ENCODE assay signal across 27 cellular contexts in the genomic region with DNA sequence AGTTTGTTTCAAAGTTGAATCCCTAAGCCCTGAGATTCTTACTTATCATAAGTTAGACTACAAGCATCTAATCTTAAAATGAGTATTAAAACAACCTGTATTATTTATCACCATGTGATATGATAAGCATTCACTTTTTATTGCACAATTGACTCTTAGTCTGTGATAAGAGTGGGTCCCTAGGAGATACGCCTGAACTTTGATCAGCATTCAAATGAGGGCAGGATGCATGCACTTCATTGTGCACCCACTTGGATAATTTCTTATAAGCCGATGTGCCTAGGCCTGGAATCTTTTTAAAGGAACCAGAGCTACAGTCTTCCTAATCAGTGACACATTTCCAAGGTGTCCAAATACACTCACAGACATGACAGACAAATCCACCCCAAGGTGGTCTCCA.
"Had no signal": no experiment of that assay in that cellular context is flagged by ENCODE, and none has a peak within 500 bp of the region (broad histone marks: within the 10 kb centered on the region; RNA-seq: fewer than 3 reads in every experiment).

No MANE protein-coding gene starts in this region.

- DNase-seq: activated CD4-positive, alpha-beta memory T cell treated with anti-CD3 and anti-CD28 coated beads for 36 hours; activated CD4-positive, alpha-beta T cell treated with anti-CD3 and anti-CD28 coated beads for 36 hours; activated CD4-positive, alpha-beta T cell treated with anti-CD3 and anti-CD28 coated beads, Interleukin-2, amount 10 ng/mL, durations not matched to agents 24 days and 14 days; activated CD4-positive, CD25-positive, alpha-beta regulatory T cell; activated CD4-positive, CD25-positive, alpha-beta regulatory T cell treated with anti-CD3 and anti-CD28 coated beads, Interleukin-2, amount 50 U/mL, for 72 hours; activated CD8-positive, alpha-beta memory T cell treated with anti-CD3 and anti-CD28 coated beads, Interleukin-2, amount 10 ng/mL, durations not matched to agents 7 days and 5 days; activated CD8-positive, alpha-beta memory T cell treated with anti-CD3 and anti-CD28 coated beads, Interleukin-2, amount 50 U/mL, for 4 hours; activated CD8-positive, alpha-beta T cell treated with anti-CD3 and anti-CD28 coated beads, Interleukin-2, amount 10 ng/mL, durations not matched to agents 7 days and 5 days; activated effector memory CD4-positive, alpha-beta T cell treated with anti-CD3 and anti-CD28 coated beads, Interleukin-2, amount 50 U/mL, for 16 hours; activated naive CD4-positive, alpha-beta T cell treated with anti-CD3 and anti-CD28 coated beads, Interleukin-2, amount 10 ng/mL, durations not matched to agents 7 days and 5 days; activated naive CD8-positive, alpha-beta T cell treated with anti-CD3 and anti-CD28 coated beads, Interleukin-2, amount 10 ng/mL, durations not matched to agents 7 days and 5 days; activated T-cell treated with anti-CD3 and anti-CD28 coated beads, Interleukin-2, amount 50 U/mL, for 1 hour; activated T-cell treated with anti-CD3 and anti-CD28 coated beads, Interleukin-2, amount 50 U/mL, for 48 hours; central memory CD4-positive, alpha-beta T cell; effector CD8-positive, alpha-beta T cell; esophagus squamous epithelium; foreskin melanocyte; head of caudate nucleus; T-helper 2 cell had no signal

- FAIRE-seq: colon, endometrium, endothelial cell of umbilical vein had no signal

- H3K4me3 ChIP-seq: ascending aorta, breast epithelium, cardiac muscle cell, esophagus squamous epithelium, gastroesophageal sphincter had no signal

- H3K36me3 ChIP-seq: ascending aorta, breast epithelium, cardiac muscle cell, esophagus squamous epithelium, gastroesophageal sphincter had no signal

- H3K27me3 ChIP-seq: ascending aorta, breast epithelium, cardiac muscle cell, esophagus squamous epithelium, gastroesophageal sphincter had no signal

- H3K4me1 ChIP-seq: ascending aorta, breast epithelium, esophagus squamous epithelium, gastroesophageal sphincter had no signal

- H3K9me3 ChIP-seq: ascending aorta, breast epithelium, esophagus squamous epithelium, gastroesophageal sphincter had no signal

- H3K27ac ChIP-seq: ascending aorta, breast epithelium, cardiac muscle cell, epithelial cell of prostate, esophagus squamous epithelium, gastroesophageal sphincter had no signal
